1 cellular context compared by ENCODE assay signal in the genomic region with DNA sequence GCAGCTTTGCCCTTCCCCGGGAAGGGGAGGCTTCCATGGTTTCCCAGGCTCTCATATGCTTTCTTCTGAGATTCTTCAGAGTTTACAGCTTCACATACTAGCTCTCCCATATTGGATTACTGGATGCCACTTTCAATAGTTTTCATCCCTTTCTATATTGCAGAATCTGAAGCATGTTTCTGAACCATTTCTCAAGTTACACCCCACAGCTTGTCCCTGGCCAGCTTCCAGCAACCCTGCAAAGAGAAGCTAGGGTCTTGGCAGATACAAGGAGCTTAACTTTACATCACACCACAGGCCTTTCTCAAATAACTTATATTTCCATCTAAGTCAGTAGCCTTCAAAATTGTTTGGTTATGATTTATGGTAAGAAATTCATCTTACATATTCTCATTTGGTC.
TF ChIP-seq lines count a peak whose summit lies in the region.

No MANE protein-coding gene starts in this region.

TF ChIP-seq in HepG2, 621 proteins besides CTCF, POLR2A, EP300 and RAD21 (continued from another document):
- TF ChIP-seq ARNTL (CRISPR knock-in tag; IDR thresholded peaks at IDR 0.05) (no peak), ZNF160 (CRISPR knock-in tag; IDR thresholded peaks at IDR 0.05) (no peak), ZBTB7B (CRISPR knock-in tag; IDR thresholded peaks at IDR 0.05) (no peak), GATAD1 (CRISPR knock-in tag; IDR thresholded peaks at IDR 0.05) (no peak), FOSL2 (CRISPR knock-in tag; IDR thresholded peaks at IDR 0.05) (no peak), ZNF772 (CRISPR knock-in tag; IDR thresholded peaks at IDR 0.05) (no peak), SP2 (CRISPR knock-in tag; IDR thresholded peaks at IDR 0.05) (no peak)
- TF ChIP-seq, protein P1, sequence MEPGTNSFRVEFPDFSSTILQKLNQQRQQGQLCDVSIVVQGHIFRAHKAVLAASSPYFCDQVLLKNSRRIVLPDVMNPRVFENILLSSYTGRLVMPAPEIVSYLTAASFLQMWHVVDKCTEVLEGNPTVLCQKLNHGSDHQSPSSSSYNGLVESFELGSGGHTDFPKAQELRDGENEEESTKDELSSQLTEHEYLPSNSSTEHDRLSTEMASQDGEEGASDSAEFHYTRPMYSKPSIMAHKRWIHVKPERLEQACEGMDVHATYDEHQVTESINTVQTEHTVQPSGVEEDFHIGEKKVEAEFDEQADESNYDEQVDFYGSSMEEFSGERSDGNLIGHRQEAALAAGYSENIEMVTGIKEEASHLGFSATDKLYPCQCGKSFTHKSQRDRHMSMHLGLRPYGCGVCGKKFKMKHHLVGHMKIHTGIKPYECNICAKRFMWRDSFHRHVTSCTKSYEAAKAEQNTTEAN (CRISPR knock-in tag; conservative IDR thresholded peaks at IDR 0.05) = no peak
